In genomic region chr5:72210913-72211670, GRCh38 we compare ENCODE assay signal across 9 cellular contexts.
DNase-seq lines count a peak whose midpoint lies in the region; ATAC-seq, FAIRE-seq and TF ChIP-seq lines count a peak whose summit lies in the region.
"Had no signal": no experiment of that assay in that cellular context is flagged by ENCODE, and none has a peak within 500 bp of the region (broad histone marks: within the 10 kb centered on the region; RNA-seq: fewer than 3 reads in every experiment).

No MANE protein-coding gene starts in this region.

- H3K9me3 Mint-ChIP-seq in Calu3 (ENCODE audit: low read depth, unreplicated experiment): no peaks in the 10 kb centered on the region
- H3K9me3 Mint-ChIP-seq: T-helper 1 cell treated with Interleukin-12 subunit alpha and Interleukin-12 subunit beta and Interleukin-4 antibody, amounts not matched to agents 30 μg/mL and 1 μg/mL, for 36 hours had no signal

- H3K4me1 ChIP-seq in SK-N-SH (ENCODE audit: control insufficient read depth in 1 of 2, insufficient read depth in 2 of 2, low read depth in 1 of 2, low read length in 1 of 2) (peaks cover 20 to 57% of the 10 kb centered on the region in 2 experiments), pancreas (peaks cover 0 to 19% (median 7%) of the 10 kb centered on the region in 3 donors)

- H3K9me2 ChIP-seq in SK-N-SH: no peaks in the 10 kb centered on the region

- peaks cover 8% of the 10 kb centered on the region for H4K20me1 ChIP-seq in SK-N-SH (ENCODE audit: insufficient read depth)

- H3K27me3 ChIP-seq in SK-N-SH (ENCODE audit: insufficient read depth): no peaks in the 10 kb centered on the region
- no peaks in the 10 kb centered on the region for H3K27me3 ChIP-seq in pancreas

- H3K79me2 ChIP-seq in SK-N-SH (ENCODE audit: insufficient read depth): peaks cover 14% of the 10 kb centered on the region; the same call in 1 of the 2 replicates

- H3K27ac Mint-ChIP-seq in Calu3 (ENCODE audit: unreplicated experiment): peak overlapping the region; percentile 2
- H3K27ac Mint-ChIP-seq: T-helper 1 cell treated with Interleukin-12 subunit alpha and Interleukin-12 subunit beta and Interleukin-4 antibody, amounts not matched to agents 30 μg/mL and 1 μg/mL, for 36 hours had no signal

- no peak overlapping the region for H3K4me3 Mint-ChIP-seq in Calu3 (ENCODE audit: low read depth, unreplicated experiment)
- H3K4me3 Mint-ChIP-seq: T-helper 1 cell treated with Interleukin-12 subunit alpha and Interleukin-12 subunit beta and Interleukin-4 antibody, amounts not matched to agents 30 μg/mL and 1 μg/mL, for 36 hours had no signal

- TF ChIP-seq EP300 in SK-N-SH (IDR thresholded peaks at IDR 0.05; ENCODE audit: borderline replicate concordance in 1 of 2, low read depth in 1 of 2, low read length in 1 of 2): peak in 1 of 2 experiments; percentile 49; a peak in 1 of 4 replicates

- peak overlapping the region; percentile 52; the same call in 1 of the 2 replicates for H3K9ac ChIP-seq in SK-N-SH

- no peak overlapping the region for H2AFZ ChIP-seq in SK-N-SH (ENCODE audit: low read depth)

- H3K9me3 ChIP-seq in SK-N-SH (no peaks in the 10 kb centered on the region), pancreas (no peaks in the 10 kb centered on the region)

- H3K4me2 ChIP-seq in SK-N-SH: peak overlapping the region; percentile 53

- TF ChIP-seq CTCF in Calu3 (IDR thresholded peaks at IDR 0.05; ENCODE audit: unreplicated experiment) (no peak), SK-N-SH (IDR thresholded peaks at IDR 0.05) (no peak), pancreas (IDR thresholded peaks at IDR 0.05) (no peak), D721Med (IDR thresholded peaks at IDR 0.05; ENCODE audit: insufficient read depth, missing control alignments) (no peak)

- H3K36me3 Mint-ChIP-seq in Calu3 (ENCODE audit: insufficient read depth, unreplicated experiment): peaks cover 5% of the 10 kb centered on the region

- peaks cover 79% of the 10 kb centered on the region for H3F3A ChIP-seq in SK-N-SH (replicated peaks; ENCODE audit: insufficient read depth)

- H3K4me3 ChIP-seq in SK-N-SH (ENCODE audit: low read depth in 2 of 2, low read length in 1 of 2) (peak overlapping the region in 1 of 2 experiments; percentile 18; a peak in 1 of 4 replicates), pancreas (no peak overlapping the region)

- CTCF ChIA-PET in Calu3 (lab: Charles Lee) (no interaction called here), SK-N-SH (lab: Yijun Ruan, JAX) (no interaction called here)

- peaks cover 14% of the 10 kb centered on the region for H3K4me1 Mint-ChIP-seq in Calu3 (ENCODE audit: low read depth, unreplicated experiment)

- DNase-seq in Calu3 (peak; percentile 32), SK-N-SH (no peak), fibroblast of peridontal ligament (ENCODE audit: extremely low read depth) (peak; percentile 75), pancreas (peak; percentile 42 to 73 (median 54)), D721Med (ENCODE audit: insufficient read length, low spot score) (no peak), NCI-H2107 treated with DMSO at 0.1 percent for 48 hours (lab: John Stamatoyannopoulos, UW; ENCODE audit: unreplicated experiment) (no peak), activated T-cell treated with anti-CD3 and anti-CD28 coated beads for 4 hours (no peak)
- no peak for DNase-seq in activated naive CD4-positive, alpha-beta T cell (lab: John Stamatoyannopoulos, UW)

- no peaks in the 10 kb centered on the region for H3K27me3 Mint-ChIP-seq in Calu3 (ENCODE audit: unreplicated experiment)

- 47% methylated on average over 6 of the region's 6 CpGs for WGBS in SK-N-SH (ENCODE audit: low lambda C conversion rate)
- 67 to 74% methylated on average over 6 of the region's 6 CpGs for WGBS in pancreas, 2 donors

- peak; percentile 53 to 81 (median 78) for ATAC-seq in pancreas

- POLR2A ChIA-PET in SK-N-SH (lab: Yijun Ruan, JAX): no interaction called here

- BruUV-seq in Calu3 (replicated peaks; lab: Mats Ljungman, UMichigan): no TSS peak

- H3K36me3 ChIP-seq in SK-N-SH (replicated peaks in 1 of 2; ENCODE audit: control insufficient read depth in 1 of 2, insufficient read depth in 2 of 2, low read length in 1 of 2) (peaks cover 34 to 36% of the 10 kb centered on the region in 2 experiments), pancreas (no peaks in the 10 kb centered on the region)

- FAIRE-seq in pancreas (lab: Jason Lieb, UNC) (no peak), D721Med (lab: Jason Lieb, UNC) (no peak)

- intact Hi-C loops in Calu3 (cut with micrococcal nuclease; ENCODE audit: unreplicated experiment): no loop called here
- intact Hi-C loops in pancreas (cut with DNase I): no loop called here

- H3K27ac ChIP-seq in SK-N-SH (ENCODE audit: low read depth in 2 of 2, low read length in 1 of 2): peak overlapping the region; percentile 83 to 94
- peak overlapping the region in 2 of 4 donors; percentile 46 to 55 for H3K27ac ChIP-seq in pancreas

- no peak for TF ChIP-seq RAD21 in SK-N-SH (IDR thresholded peaks at IDR 0.05; ENCODE audit: low read length)

TF ChIP-seq in SK-N-SH, 30 proteins besides CTCF, POLR2A, EP300 and RAD21:
- TF ChIP-seq GATA2 (CRISPR knock-in tag; IDR thresholded peaks at IDR 0.05): no peak
- TF ChIP-seq TCF12 (IDR thresholded peaks at IDR 0.05): peak; percentile 56
- TF ChIP-seq CHD2 (IDR thresholded peaks at IDR 0.05; ENCODE audit: low read length, partially characterized antibody): no peak
- peak; percentile 62; the same call in 1 of the 2 replicates for TF ChIP-seq FOSL2 (IDR thresholded peaks at IDR 0.05; ENCODE audit: borderline replicate concordance, low read depth)
- TF ChIP-seq PBX3 (IDR thresholded peaks at IDR 0.05): 0 out of 2 replicates have a peak, but pooled peaks have one; percentile 7
- TF ChIP-seq NFIC (IDR thresholded peaks at IDR 0.05; ENCODE audit: borderline replicate concordance): peak; percentile 72
- TF ChIP-seq YY1 (IDR thresholded peaks at IDR 0.05; ENCODE audit: low read depth): peak; percentile 26; the same call in 1 of the 2 replicates
- no peak for TF ChIP-seq TAF1 (IDR thresholded peaks at IDR 0.05; ENCODE audit: borderline replicate concordance, low read depth, low read length)
- TF ChIP-seq JUND (IDR thresholded peaks at IDR 0.05): peak; percentile 63
- no peak for TF ChIP-seq EZH2phosphoT487 (IDR thresholded peaks at IDR 0.05; ENCODE audit: borderline replicate concordance, low read depth)
- TF ChIP-seq TEAD4 (IDR thresholded peaks at IDR 0.05; ENCODE audit: borderline replicate concordance, insufficient read depth): peak; percentile 55; the same call in 1 of the 2 replicates
- TF ChIP-seq SIN3A (IDR thresholded peaks at IDR 0.05; ENCODE audit: borderline replicate concordance, low read depth, low read length): 0 out of 2 replicates have a peak, but pooled peaks have one; percentile 45
- TF ChIP-seq NRF1 (IDR thresholded peaks at IDR 0.05; ENCODE audit: low read depth, low read length): no peak
- no peak for TF ChIP-seq IRF3 (IDR thresholded peaks at IDR 0.05; ENCODE audit: low read depth, low read length)
- 0 out of 2 replicates have a peak, but pooled peaks have one; percentile 20 for TF ChIP-seq RXRA (IDR thresholded peaks at IDR 0.05; ENCODE audit: borderline replicate concordance, low read depth)
- no peak for TF ChIP-seq SMC3 (IDR thresholded peaks at IDR 0.05; ENCODE audit: low read depth, low read length)
- TF ChIP-seq MEF2A (IDR thresholded peaks at IDR 0.05; ENCODE audit: borderline replicate concordance, low read depth): peak; percentile 59; the same call in 1 of the 2 replicates
- TF ChIP-seq POLR2AphosphoS5 (IDR thresholded peaks at IDR 0.05; ENCODE audit: low read depth, low read length): peak; percentile 19
- no peak for TF ChIP-seq USF1 (IDR thresholded peaks at IDR 0.05; ENCODE audit: borderline replicate concordance, low read depth)

Comparison
In these comparisons a context has a peak if more than half of its experiments do, and no peak if none do; other contexts are left out.
1. DNase-seq: peak in Calu3 (single experiment), fibroblast of peridontal ligament (single experiment) and pancreas (6 of 6); none in SK-N-SH (single experiment), D721Med (single experiment), NCI-H2107 treated with DMSO at 0.1 percent for 48 hours (single experiment), activated T-cell treated with anti-CD3 and anti-CD28 coated beads for 4 hours (single experiment) and activated naive CD4-positive, alpha-beta T cell (0 of 4).